In genomic region chr11:9862981-9863380, GRCh38 we compare ENCODE assay signal across 18 cellular contexts.
DNase-seq lines count a peak whose midpoint lies in the region; ATAC-seq and TF ChIP-seq lines count a peak whose summit lies in the region.
"Had no signal": no experiment of that assay in that cellular context is flagged by ENCODE, and none has a peak within 500 bp of the region (broad histone marks: within the 10 kb centered on the region; RNA-seq: fewer than 3 reads in every experiment).

No MANE protein-coding gene starts in this region.

- WGBS in thyroid gland, 2 donors: 79 to 86% methylated on average over 2 of the region's 2 CpGs

- H3K4me3 ChIP-seq in brain microvascular endothelial cell (ENCODE audit: low read depth, low read length) (no peak overlapping the region), thyroid gland (replicated peaks in 1 of 3) (no peak overlapping the region)
- H3K4me3 ChIP-seq: heart right ventricle, left ventricle myocardium inferior, testis had no signal

- H3K27me3 ChIP-seq in brain microvascular endothelial cell (replicated peaks) (no peaks in the 10 kb centered on the region), thyroid gland (no peaks in the 10 kb centered on the region)
- H3K27me3 ChIP-seq: heart right ventricle, testis had no signal

- H3K36me3 ChIP-seq in brain microvascular endothelial cell (replicated peaks) (no peaks in the 10 kb centered on the region), thyroid gland (no peaks in the 10 kb centered on the region)
- H3K36me3 ChIP-seq: heart right ventricle, left ventricle myocardium inferior had no signal

- in situ Hi-C loops in brain microvascular endothelial cell (cut with HindIII; ENCODE audit: low pct_ligation_motif_present, low sequenced_read_pairs): no loop called here

- no peak for TF ChIP-seq POLR2A in thyroid gland (IDR thresholded peaks at IDR 0.05)

- TF ChIP-seq CTCF in brain microvascular endothelial cell (IDR thresholded peaks at IDR 0.05; ENCODE audit: low read depth, low read length, missing control alignments) (no peak), thyroid gland (IDR thresholded peaks at IDR 0.05) (no peak)

- H3K27ac ChIP-seq in brain microvascular endothelial cell (peak overlapping the region; percentile 64), thyroid gland (no peak overlapping the region)
- H3K27ac ChIP-seq: heart right ventricle, left ventricle myocardium inferior, testis had no signal

- intact Hi-C loops in thyroid gland (cut with DNase I): no loop called here
- intact Hi-C loops in left colon (cut with DNase I, micrococcal nuclease): loop anchor here in 1 of 2 donors (10.0 kb wide), 1 partner anchor 102 kb away; no protein-coding TSS in a partner anchor

- DNase-seq in CD1c-positive myeloid dendritic cell (ENCODE audit: extremely low spot score): peak; percentile 3
- peak; percentile 37 for DNase-seq in M059J (ENCODE audit: low read depth)
- peak; percentile 51 for DNase-seq in brain microvascular endothelial cell
- DNase-seq in lung microvascular endothelial cell (ENCODE audit: low read depth in 2 of 2): peak; percentile 67 to 70
- DNase-seq in thyroid gland: no peak
- no peak for DNase-seq in DMS153 treated with DMSO at 0.1 percent for 48 hours (lab: John Stamatoyannopoulos, UW; ENCODE audit: unreplicated experiment)
- DNase-seq in left colon: no peak
- DNase-seq: activated CD4-positive, CD25-positive, alpha-beta regulatory T cell treated with anti-CD3 and anti-CD28 coated beads, Interleukin-2, amount 50 U/mL, for 72 hours; activated naive CD4-positive, alpha-beta T cell treated with anti-CD3 and anti-CD28 coated beads, Interleukin-2, amount 50 U/mL, for 16 hours; C1 segment of cervical spinal cord; DND-41; erythroblast; heart right ventricle; left ventricle myocardium inferior; naive thymus-derived CD8-positive, alpha-beta T cell; NCI-H1694; testis had no signal

- H3K4me1 ChIP-seq in thyroid gland: no peaks in the 10 kb centered on the region
- H3K4me1 ChIP-seq: testis had no signal

- no peaks in the 10 kb centered on the region for H3K9me3 ChIP-seq in thyroid gland
- H3K9me3 ChIP-seq: left ventricle myocardium inferior, testis had no signal

- ATAC-seq in GM19324 (IDR thresholded peaks at IDR 0.05; ENCODE audit: low FRiP score, unreplicated experiment) (no peak), left colon (no peak)
- ATAC-seq: naive thymus-derived CD8-positive, alpha-beta T cell had no signal

Comparison
In these comparisons a context has a peak if more than half of its experiments do, and no peak if none do; other contexts are left out.
1. DNase-seq: peak in CD1c-positive myeloid dendritic cell (single experiment), M059J (single experiment), brain microvascular endothelial cell (single experiment) and lung microvascular endothelial cell (2 of 2); none in thyroid gland (0 of 2), DMS153 treated with DMSO at 0.1 percent for 48 hours (single experiment) and left colon (0 of 2).